In genomic region chr6:31541658-31542521, GRCh38 we compare ENCODE assay signal across 1 cellular context.
TF ChIP-seq lines count a peak whose summit lies in the region.

TSS of gene DDX39B (minus strand) at chr6:31542003. CDS start at chr6:31540532, 1,471 bp downstream.

TF ChIP-seq in GM12878, 131 proteins besides CTCF, POLR2A, EP300 and RAD21 (continued from another document and continues in another):
- TF ChIP-seq REST (IDR thresholded peaks at IDR 0.05; ENCODE audit: low read depth, low read length), result peak; percentile 61
- no peak; the same call in 1 of the 2 replicates for TF ChIP-seq WRNIP1 (IDR thresholded peaks at IDR 0.05; ENCODE audit: borderline replicate concordance, low read depth, low read length)
- no peak for TF ChIP-seq BCL3 (IDR thresholded peaks at IDR 0.05; ENCODE audit: borderline replicate concordance, insufficient read depth, low read depth, low read length, poor library complexity, severe bottlenecking)
- TF ChIP-seq PAX5 (IDR thresholded peaks at IDR 0.05; ENCODE audit: borderline replicate concordance, low read depth, low read length), result 0 out of 2 replicates have a peak, but pooled peaks have one; percentile 11
- TF ChIP-seq SPI1 (IDR thresholded peaks at IDR 0.05; ENCODE audit: borderline replicate concordance, insufficient read depth, low read depth, low read length), result peak; percentile 24; the same call in 1 of the 2 replicates
- no peak for TF ChIP-seq USF1 (IDR thresholded peaks at IDR 0.05; ENCODE audit: borderline replicate concordance, extremely low read length, insufficient read depth, low read depth, low read length)
- peak; percentile 23; the same call in 1 of the 2 replicates for TF ChIP-seq CHD2 (IDR thresholded peaks at IDR 0.05; ENCODE audit: borderline replicate concordance, low read depth, low read length)
- no peak; the same call in 1 of the 2 replicates for TF ChIP-seq FOXM1 (IDR thresholded peaks at IDR 0.05; ENCODE audit: low read depth, low read length)
- TF ChIP-seq ZSCAN29 (IDR thresholded peaks at IDR 0.05), result peak; percentile 93
- peak; percentile 96 for TF ChIP-seq ZNF592 (IDR thresholded peaks at IDR 0.05)
- peak; percentile 93 for TF ChIP-seq E2F8 (IDR thresholded peaks at IDR 0.05; ENCODE audit: low read depth, partially characterized antibody)
- no peak for TF ChIP-seq CHD4 (IDR thresholded peaks at IDR 0.05)
- no peak for TF ChIP-seq EZH2 (IDR thresholded peaks at IDR 0.05; ENCODE audit: borderline replicate concordance, control insufficient read depth, low read depth, low read length)
- no peak; the same call in 1 of the 2 replicates for TF ChIP-seq ZNF24 (IDR thresholded peaks at IDR 0.05)
- TF ChIP-seq NKRF (conservative IDR thresholded peaks at IDR 0.05), result no peak; the same call in none of the 2 replicates
- TF ChIP-seq ELK1 (IDR thresholded peaks at IDR 0.05; ENCODE audit: low read depth, low read length), result peak; percentile 99
- peak; percentile 62; the same call in 1 of the 2 replicates for TF ChIP-seq TCF3 (IDR thresholded peaks at IDR 0.05; ENCODE audit: borderline replicate concordance, insufficient read depth, low read depth, low read length)
- peak; percentile 88 for TF ChIP-seq CBFB (IDR thresholded peaks at IDR 0.05; ENCODE audit: low read depth)
- no peak for TF ChIP-seq BCL11A (IDR thresholded peaks at IDR 0.05; ENCODE audit: low read depth, low read length)
- peak; percentile 99 for TF ChIP-seq IRF5 (IDR thresholded peaks at IDR 0.05; ENCODE audit: borderline replicate concordance)
- TF ChIP-seq NFXL1 (IDR thresholded peaks at IDR 0.05; ENCODE audit: borderline replicate concordance), result no peak
- TF ChIP-seq CBX3 (IDR thresholded peaks at IDR 0.05; ENCODE audit: borderline replicate concordance, low read depth), result no peak
- TF ChIP-seq STAT3 (IDR thresholded peaks at IDR 0.05; ENCODE audit: low read depth, low read length), result no peak
- TF ChIP-seq RELB (IDR thresholded peaks at IDR 0.05; ENCODE audit: low read depth), result peak; percentile 94
- TF ChIP-seq JUNB (IDR thresholded peaks at IDR 0.05), result no peak
- TF ChIP-seq IRF4 (IDR thresholded peaks at IDR 0.05; ENCODE audit: low read depth, low read length), result peak; percentile 70; the same call in 1 of the 2 replicates
- peak; percentile 88 for TF ChIP-seq GATAD2B (conservative IDR thresholded peaks at IDR 0.05; ENCODE audit: low read depth)
- TF ChIP-seq NFIC (IDR thresholded peaks at IDR 0.05; ENCODE audit: low read depth, low read length), result peak; percentile 51; the same call in 1 of the 2 replicates
- TF ChIP-seq CEBPZ (IDR thresholded peaks at IDR 0.05; ENCODE audit: low read depth, low read length), result no peak
- no peak for TF ChIP-seq MTA3 (IDR thresholded peaks at IDR 0.05; ENCODE audit: borderline replicate concordance, low read length)
